ENCODE assay signal across 1 cellular context in genomic region chr1:11842154-11843041, GRCh38.
TF ChIP-seq lines count a peak whose summit lies in the region.

No MANE protein-coding gene starts in this region.

TF ChIP-seq in K562, 482 proteins besides CTCF, POLR2A, EP300 and RAD21 (continued from another document and continues in another):
- TF ChIP-seq BCL6 (CRISPR knock-in tag; IDR thresholded peaks at IDR 0.05): no peak
- no peak for TF ChIP-seq ARID3B (CRISPR knock-in tag; IDR thresholded peaks at IDR 0.05; ENCODE audit: borderline replicate concordance)
- TF ChIP-seq SIN3A (IDR thresholded peaks at IDR 0.05; ENCODE audit: borderline replicate concordance in 2 of 2, control insufficient read depth in 1 of 2, low read depth in 2 of 2, low read length in 2 of 2): peak; percentile 74 to 79; a peak in 2 of 4 replicates
- peak; percentile 76 for TF ChIP-seq PML (IDR thresholded peaks at IDR 0.05; ENCODE audit: low read length)
- peak; percentile 64 to 95 for TF ChIP-seq ARNT (IDR thresholded peaks at IDR 0.05)
- peak; percentile 85 for TF ChIP-seq CEBPB (tag; IDR thresholded peaks at IDR 0.05)
- TF ChIP-seq TBL1XR1 (IDR thresholded peaks at IDR 0.05; ENCODE audit: low read length in 2 of 2): peak; percentile 84 to 90
- TF ChIP-seq NRF1 (conservative IDR thresholded peaks at IDR 0.05 in 1 of 2, IDR thresholded peaks at IDR 0.05 in 1 of 2): peak; percentile 77 to 83
- TF ChIP-seq MTA3 (IDR thresholded peaks at IDR 0.05; ENCODE audit: borderline replicate concordance): peak; percentile 92
- TF ChIP-seq IRF9 (tag; IDR thresholded peaks at IDR 0.05): no peak
- TF ChIP-seq ZNF384 (IDR thresholded peaks at IDR 0.05; ENCODE audit: low read depth, low read length): no peak
- no peak for TF ChIP-seq MED1 (CRISPR knock-in tag; IDR thresholded peaks at IDR 0.05; ENCODE audit: borderline replicate concordance)
- TF ChIP-seq ETV1 (tag; conservative IDR thresholded peaks at IDR 0.05; ENCODE audit: low read depth): peak; percentile 68
- peak; percentile 61 for TF ChIP-seq HDGF (IDR thresholded peaks at IDR 0.05)
- TF ChIP-seq E4F1 (CRISPR knock-in tag; IDR thresholded peaks at IDR 0.05; ENCODE audit: borderline replicate concordance): no peak
- no peak for TF ChIP-seq ZZZ3 (IDR thresholded peaks at IDR 0.05)
- no peak for TF ChIP-seq SAFB (IDR thresholded peaks at IDR 0.05; ENCODE audit: borderline replicate concordance, low read depth, low read length)
- no peak for TF ChIP-seq SIN3B (IDR thresholded peaks at IDR 0.05; ENCODE audit: low read depth)
- TF ChIP-seq GABPB1 (CRISPR knock-in tag; IDR thresholded peaks at IDR 0.05): peak; percentile 34; the same call in 1 of the 2 replicates
- TF ChIP-seq ZNF124 (CRISPR knock-in tag; IDR thresholded peaks at IDR 0.05): no peak
- no peak for TF ChIP-seq COPS2 (conservative IDR thresholded peaks at IDR 0.05)
- peak; percentile 71 for TF ChIP-seq HDAC3 (IDR thresholded peaks at IDR 0.05; ENCODE audit: borderline replicate concordance, partially characterized antibody)
- TF ChIP-seq BMI1 (IDR thresholded peaks at IDR 0.05; ENCODE audit: low read length): no peak
- peak; percentile 67 for TF ChIP-seq ZFX (CRISPR knock-in tag; IDR thresholded peaks at IDR 0.05)
- no peak for TF ChIP-seq GTF2B (IDR thresholded peaks at IDR 0.05; ENCODE audit: extremely low read depth, insufficient read length)
- no peak for TF ChIP-seq TGIF2 (CRISPR knock-in tag; IDR thresholded peaks at IDR 0.05)
- TF ChIP-seq SMARCB1 (IDR thresholded peaks at IDR 0.05; ENCODE audit: insufficient read length, low read depth): no peak
- TF ChIP-seq ATF6 (CRISPR knock-in tag; IDR thresholded peaks at IDR 0.05): no peak
- no peak for TF ChIP-seq SREBF2 (CRISPR knock-in tag; IDR thresholded peaks at IDR 0.05)
- peak; percentile 99 for TF ChIP-seq MYC (IDR thresholded peaks at IDR 0.05; ENCODE audit: low read depth, low read length)
- peak; percentile 12; the same call in 1 of the 2 replicates for TF ChIP-seq MYC (CRISPR knock-in tag; IDR thresholded peaks at IDR 0.05; ENCODE audit: borderline replicate concordance, low read depth)
- TF ChIP-seq E2F4 (CRISPR knock-in tag; IDR thresholded peaks at IDR 0.05; ENCODE audit: low read depth): no peak
- TF ChIP-seq IRF1 (CRISPR knock-in tag; IDR thresholded peaks at IDR 0.05; ENCODE audit: borderline replicate concordance): no peak
- TF ChIP-seq CREB3 (tag; conservative IDR thresholded peaks at IDR 0.05; ENCODE audit: low read depth): peak; percentile 60; the same call in 1 of the 2 replicates
- TF ChIP-seq SMAD3 (CRISPR knock-in tag; conservative IDR thresholded peaks at IDR 0.05): no peak
- TF ChIP-seq BRF2 (IDR thresholded peaks at IDR 0.05; ENCODE audit: borderline replicate concordance, insufficient read depth, insufficient read length): no peak
- TF ChIP-seq ZBTB17 (CRISPR knock-in tag; IDR thresholded peaks at IDR 0.05): peak; percentile 69; the same call in 1 of the 2 replicates
- TF ChIP-seq E2F3 (CRISPR knock-in tag; IDR thresholded peaks at IDR 0.05): no peak; the same call in 1 of the 2 replicates
- no peak for TF ChIP-seq TBP (optimal IDR thresholded peaks at IDR 0.05; ENCODE audit: low read depth, low read length)
- TF ChIP-seq ZNF175 (CRISPR knock-in tag; IDR thresholded peaks at IDR 0.05; ENCODE audit: low read depth): no peak; the same call in 1 of the 2 replicates
- peak; percentile 96 for TF ChIP-seq NBN (IDR thresholded peaks at IDR 0.05; ENCODE audit: low read depth)
- no peak for TF ChIP-seq NUFIP1 (IDR thresholded peaks at IDR 0.05; ENCODE audit: partially characterized antibody)
- peak; percentile 58; the same call in 1 of the 2 replicates for TF ChIP-seq ZNF583 (CRISPR knock-in tag; IDR thresholded peaks at IDR 0.05)
- TF ChIP-seq ETS2 (tag; IDR thresholded peaks at IDR 0.05; ENCODE audit: borderline replicate concordance, poor library complexity, severe bottlenecking): no peak
- peak; percentile 97 for TF ChIP-seq EHMT2 (IDR thresholded peaks at IDR 0.05)
- no peak for TF ChIP-seq RBM39 (optimal IDR thresholded peaks at IDR 0.05; ENCODE audit: low read depth, low read length)
- no peak for TF ChIP-seq KAT8 (IDR thresholded peaks at IDR 0.05; ENCODE audit: low read depth)
- no peak for TF ChIP-seq CAMTA2 (CRISPR knock-in tag; conservative IDR thresholded peaks at IDR 0.05)
- no peak for TF ChIP-seq NR4A1 (CRISPR knock-in tag; IDR thresholded peaks at IDR 0.05)
- TF ChIP-seq NR4A1 (tag; IDR thresholded peaks at IDR 0.05): no peak
- TF ChIP-seq ZNF609 (CRISPR knock-in tag; IDR thresholded peaks at IDR 0.05; ENCODE audit: borderline replicate concordance): no peak
- peak; percentile 86 for TF ChIP-seq CXXC5 (CRISPR knock-in tag; IDR thresholded peaks at IDR 0.05)
- peak; percentile 80 for TF ChIP-seq MBD2 (IDR thresholded peaks at IDR 0.05; ENCODE audit: borderline replicate concordance, low read depth)
- TF ChIP-seq ZNF274 (IDR thresholded peaks at IDR 0.05; ENCODE audit: borderline replicate concordance, low read depth, low read length): no peak; the same call in 1 of the 2 replicates
